In the genomic region with DNA sequence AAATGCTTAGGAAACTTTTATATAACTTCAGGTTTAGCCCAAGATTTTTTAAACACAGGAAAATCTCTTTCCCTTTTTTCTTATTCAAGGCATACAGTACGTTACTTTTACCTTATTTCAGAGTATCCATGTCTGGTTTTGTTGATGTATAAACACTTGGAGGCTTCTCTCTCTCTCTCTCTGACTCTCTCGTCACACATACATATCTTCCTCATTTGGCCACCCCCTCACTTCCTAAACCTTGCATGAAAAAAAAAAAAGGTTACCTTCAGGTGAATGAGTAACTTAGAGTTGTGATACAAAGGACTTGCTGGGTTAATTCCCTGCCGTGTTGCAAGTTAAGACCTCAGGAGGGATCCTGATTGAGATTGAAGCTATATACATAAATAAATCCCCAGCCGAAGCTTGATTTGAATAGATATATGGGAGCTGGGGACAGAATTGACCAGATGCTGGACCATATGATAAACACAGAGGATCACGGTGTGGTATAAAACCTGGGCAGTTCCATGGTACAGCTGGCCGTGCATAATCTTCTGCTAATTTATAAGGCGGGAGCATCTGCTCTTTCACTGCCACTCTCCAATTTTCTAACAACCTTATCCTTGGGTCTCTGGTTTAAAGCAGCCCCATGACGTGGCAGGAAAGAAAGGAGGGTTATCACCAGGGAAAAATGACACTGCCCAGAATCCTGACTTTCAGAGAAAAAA, we compare ENCODE assay signal across 17 cellular contexts.
DNase-seq lines count a peak whose midpoint lies in the region; ATAC-seq and TF ChIP-seq lines count a peak whose summit lies in the region.
"Had no signal": no experiment of that assay in that cellular context is flagged by ENCODE, and none has a peak within 500 bp of the region (broad histone marks: within the 10 kb centered on the region; RNA-seq: fewer than 3 reads in every experiment).

No MANE protein-coding gene starts in this region.

- H3K9me3 Mint-ChIP-seq in stimulated activated memory B cell treated with anti-CD40 and anti-IgM and Interleukin-4, amounts not matched to agents 10 μg/mL and 1 μg/mL and 100 μg/mL, for 72 hours = no peaks in the 10 kb centered on the region

- ATAC-seq in GM18907 (IDR thresholded peaks at IDR 0.05; ENCODE audit: unreplicated experiment) (peak; percentile 32), HG03196 (IDR thresholded peaks at IDR 0.05; ENCODE audit: unreplicated experiment) (peak; percentile 21), HG03442 (IDR thresholded peaks at IDR 0.05; ENCODE audit: unreplicated experiment) (no peak), GM21576 (IDR thresholded peaks at IDR 0.05; ENCODE audit: unreplicated experiment) (no peak)
- ATAC-seq in stimulated activated memory B cell treated with anti-CD40 and anti-IgM and Interleukin-4, amounts not matched to agents 10 μg/mL and 1 μg/mL and 100 μg/mL, for 72 hours = peak; percentile 42
- ATAC-seq: heart left ventricle, sciatic nerve had no signal

- H3K36me3 Mint-ChIP-seq in stimulated activated memory B cell treated with anti-CD40 and anti-IgM and Interleukin-4, amounts not matched to agents 10 μg/mL and 1 μg/mL and 100 μg/mL, for 72 hours = no peaks in the 10 kb centered on the region

- peak overlapping the region; percentile 29 for H3K4me3 Mint-ChIP-seq in stimulated activated memory B cell treated with anti-CD40 and anti-IgM and Interleukin-4, amounts not matched to agents 10 μg/mL and 1 μg/mL and 100 μg/mL, for 72 hours

- TF ChIP-seq CTCF in epithelial cell of esophagus (IDR thresholded peaks at IDR 0.05; ENCODE audit: insufficient read depth, low read depth, low read length, missing control alignments) = no peak

- peaks cover 80% of the 10 kb centered on the region for H3K4me1 Mint-ChIP-seq in stimulated activated memory B cell treated with anti-CD40 and anti-IgM and Interleukin-4, amounts not matched to agents 10 μg/mL and 1 μg/mL and 100 μg/mL, for 72 hours

- no peaks in the 10 kb centered on the region for H3K27me3 Mint-ChIP-seq in stimulated activated memory B cell treated with anti-CD40 and anti-IgM and Interleukin-4, amounts not matched to agents 10 μg/mL and 1 μg/mL and 100 μg/mL, for 72 hours

- no peak overlapping the region for H3K4me3 ChIP-seq in epithelial cell of esophagus (ENCODE audit: low read length)
- H3K4me3 ChIP-seq: heart left ventricle, MG63 had no signal

- peak; percentile 33 for DNase-seq in epithelial cell of esophagus (ENCODE audit: low read depth)
- DNase-seq in activated CD4-positive, alpha-beta T cell treated with anti-CD3 and anti-CD28 coated beads for 1 hour = no peak
- DNase-seq: activated CD4-positive, CD25-positive, alpha-beta regulatory T cell treated with anti-CD3 and anti-CD28 coated beads, Interleukin-2, amount 50 U/mL, for 72 hours; activated naive CD4-positive, alpha-beta T cell; C1 segment of cervical spinal cord; cortex of kidney; heart left ventricle; kidney; MG63; NCI-H2081; NCI-H774 had no signal

- peak overlapping the region; percentile 79 for H3K27ac Mint-ChIP-seq in stimulated activated memory B cell treated with anti-CD40 and anti-IgM and Interleukin-4, amounts not matched to agents 10 μg/mL and 1 μg/mL and 100 μg/mL, for 72 hours

Comparison
In these comparisons a context has a peak if more than half of its experiments do, and no peak if none do; other contexts are left out.
1. ATAC-seq: peak in GM18907 (single experiment), HG03196 (single experiment) and stimulated activated memory B cell treated with anti-CD40 and anti-IgM and Interleukin-4, amounts not matched to agents 10 μg/mL and 1 μg/mL and 100 μg/mL, for 72 hours (single experiment); none in HG03442 (single experiment) and GM21576 (single experiment).